14 cellular contexts compared by ENCODE assay signal in genomic region chr6:5034736-5035135, GRCh38.
"Had no signal": no experiment of that assay in that cellular context is flagged by ENCODE, and none has a peak within 500 bp of the region (broad histone marks: within the 10 kb centered on the region; RNA-seq: fewer than 3 reads in every experiment).

No MANE protein-coding gene starts in this region.

- H3K4me3 ChIP-seq: skin epidermis, transverse colon had no signal

- ATAC-seq: activated CD8-positive, alpha-beta T cell treated with anti-CD3 and anti-CD28 coated beads for 36 hours; left ventricle myocardium superior; right cardiac atrium had no signal

- DNase-seq: activated B cell treated with CpG ODN at 0.5 μM for 24 hours; activated CD4-positive, alpha-beta T cell treated with anti-CD3 and anti-CD28 coated beads for 48 hours; activated CD8-positive, alpha-beta T cell treated with anti-CD3 and anti-CD28 coated beads for 36 hours; activated gamma-delta T cell treated with Interleukin-2 at 50 U/mL for 16 hours; activated T-cell treated with anti-CD3 and anti-CD28 coated beads, Interleukin-2, amount 50 U/mL, for 48 hours; amniotic stem cell; stimulated activated CD4-positive, alpha-beta T cell treated with anti-CD3 and anti-CD28 coated beads, Interleukin-4, amount 100 ng/mL, for 4 hours; stimulated activated CD8-positive, alpha-beta memory T cell treated with anti-CD3 and anti-CD28 coated beads, Interleukin-4, amount 100 ng/mL, for 48 hours; stimulated activated naive CD4-positive, alpha-beta T cell treated with Interleukin-2 at 50 U/mL for 16 hours; T-helper 2 cell; transverse colon had no signal

- H3K9me3 ChIP-seq: transverse colon had no signal

- H3K27me3 ChIP-seq: transverse colon had no signal

- H3K27ac ChIP-seq: transverse colon had no signal

- H3K36me3 ChIP-seq: transverse colon had no signal
